ENCODE assay signal across 8 cellular contexts in genomic region chr5:150700298-150700599, GRCh38. TPM values are rescaled to one million over a fixed set of nuclear protein-coding genes. Genes with fewer than 3 reads are reported as not detected.
DNase-seq lines count a peak whose midpoint lies in the region; ATAC-seq and TF ChIP-seq lines count a peak whose summit lies in the region.

No MANE protein-coding gene starts in this region.

- CTCF ChIA-PET in HEK293 (lab: Yijun Ruan, JAX): interaction anchor here (0.7 to 2.9 kb wide), 15 partner anchors 9 to 339 kb away, joined by 3 to 14 read pairs (median 4); partner anchors contain the start of genes IRGM, MYOZ3 and SMIM3

- H3K27ac ChIP-seq in HEK293 (ENCODE audit: extremely low read depth, low read depth, low read length) (peak overlapping the region; percentile 90), adrenal gland (peak overlapping the region in 4 of 5 donors; percentile 86 to 99 (median 93)), lower lobe of right lung (peak overlapping the region; percentile 98)

- POLR2A ChIA-PET in HEK293 (lab: Yijun Ruan, JAX): interaction anchor here (0.8 to 1.9 kb wide), 25 partner anchors 8 to 250 kb away, joined by 3 to 13 read pairs (median 4); partner anchors contain the start of genes DCTN4, MYOZ3 and SMIM3

- no peak for TF ChIP-seq POLR2A in adrenal gland (IDR thresholded peaks at IDR 0.05)

- WGBS in adrenal gland, 4 donors: 0 to 1% (median 0%) methylated on average over 12 of the region's 12 CpGs

- TF ChIP-seq CTCF in AG10803 (conservative IDR thresholded peaks at IDR 0.05; ENCODE audit: low read length): no peak
- TF ChIP-seq CTCF in HEK293 (tag by site-specific recombination; IDR thresholded peaks at IDR 0.05): no peak
- TF ChIP-seq CTCF in adrenal gland (IDR thresholded peaks at IDR 0.05): no peak
- no peak for TF ChIP-seq CTCF in lower lobe of right lung (IDR thresholded peaks at IDR 0.05)

- H3K36me3 ChIP-seq in HEK293 (ENCODE audit: control insufficient read depth in 2 of 2, insufficient read depth in 1 of 2, low read length in 2 of 2) (peaks cover 33 to 42% of the 10 kb centered on the region in 2 experiments), adrenal gland (replicated peaks in 1 of 2) (peaks cover 0 to 38% of the 10 kb centered on the region in 2 donors), lower lobe of right lung (peaks cover 37% of the 10 kb centered on the region)

- DNase-seq in AG10803 (ENCODE audit: low read depth) (no peak), adrenal gland (no peak), lower lobe of right lung (no peak), DMS79 (lab: John Stamatoyannopoulos, UW) (no peak), DMS 273 (lab: John Stamatoyannopoulos, UW; ENCODE audit: unreplicated experiment) (no peak)
- no peak for DNase-seq in stimulated activated CD4-positive, alpha-beta T cell treated with anti-CD3 and anti-CD28 coated beads, Interleukin-2, amount 100 ng/mL, for 48 hours

- peaks cover 4% of the 10 kb centered on the region for H3K4me1 ChIP-seq in HEK293 (ENCODE audit: control insufficient read depth, insufficient read depth, low read length)
- peaks cover 11 to 17% of the 10 kb centered on the region in 2 donors for H3K4me1 ChIP-seq in adrenal gland (replicated peaks in 1 of 2)
- H3K4me1 ChIP-seq in lower lobe of right lung: peaks cover 18% of the 10 kb centered on the region

- H3K4me3 ChIP-seq in AG10803 (ENCODE audit: low read length) (peak overlapping the region; percentile 100), HEK293 (ENCODE audit: low read depth, low read length) (peak overlapping the region; percentile 80), adrenal gland (peak overlapping the region; percentile 34 to 87 (median 76)), lower lobe of right lung (peak overlapping the region; percentile 94)

- H3K27me3 ChIP-seq in adrenal gland (no peaks in the 10 kb centered on the region), lower lobe of right lung (ENCODE audit: low read depth) (no peaks in the 10 kb centered on the region)

- ATAC-seq in lower lobe of right lung (peak in 1 of 2 donors; percentile 8), HG02610 (IDR thresholded peaks at IDR 0.05; ENCODE audit: unreplicated experiment) (no peak)

- intact Hi-C loops in adrenal gland (cut with DNase I) (loop anchor here (10.0 kb wide), 2 partner anchors 145 kb away; partner anchors contain the start of gene IRGM (in 2 of the 2)), lower lobe of right lung (cut with DNase I) (no loop called here)

- no peaks in the 10 kb centered on the region for H3K9me3 ChIP-seq in HEK293 (ENCODE audit: control insufficient read depth, insufficient read depth, low read depth, low read length)
- no peaks in the 10 kb centered on the region for H3K9me3 ChIP-seq in adrenal gland (replicated peaks in 1 of 3)
- no peaks in the 10 kb centered on the region for H3K9me3 ChIP-seq in lower lobe of right lung

TF ChIP-seq in HEK293, 187 proteins besides CTCF, POLR2A, EP300 and RAD21:
- no peak for TF ChIP-seq ZFP37 (tag by site-specific recombination; IDR thresholded peaks at IDR 0.05)
- TF ChIP-seq ZNF596 (tag by site-specific recombination; IDR thresholded peaks at IDR 0.05): no peak
- no peak for TF ChIP-seq ZBTB6 (tag by site-specific recombination; IDR thresholded peaks at IDR 0.05)
- TF ChIP-seq MZF1 (tag by site-specific recombination; IDR thresholded peaks at IDR 0.05; ENCODE audit: borderline replicate concordance): no peak
- TF ChIP-seq ZNF843 (tag by site-specific recombination; IDR thresholded peaks at IDR 0.05): no peak
- no peak for TF ChIP-seq ZSCAN18 (tag by site-specific recombination; IDR thresholded peaks at IDR 0.05)

RNA-seq across cellular contexts. Expression of gene RBM22, which starts 0.6 kb away (rescaled TPM):
- 10 to 100 TPM; 28.6 to 80.4 (median 38.5) TPM for total RNA-seq in adrenal gland
- polyA plus RNA-seq in adrenal gland: 10 to 100 TPM; 30.4 to 43.7 (median 41.3) TPM
- 46.8 TPM for total RNA-seq in lower lobe of right lung

RNA-seq across cellular contexts. Expression of gene MYOZ3, which starts 39.2 kb away (rescaled TPM):
- total RNA-seq in adrenal gland (1 to 10 TPM in 1 of 8 donors, under 1 TPM in 6, not detected in 1; 0.12 to 1.9 (median 0.42) TPM), lower lobe of right lung (0.92 TPM)
- polyA plus RNA-seq in adrenal gland: 1 to 10 TPM in 1 of 3 donors, under 1 TPM in 2; 0.16 to 1.4 (median 0.51) TPM

RNA-seq across cellular contexts. Expression of gene DCTN4, which starts 58.6 kb away (rescaled TPM):
- total RNA-seq in adrenal gland (100 to 1,000 TPM in 1 of 8 donors, 10 to 100 TPM in 7; 54.1 to 113 (median 85.8) TPM), lower lobe of right lung (71.8 TPM)
- 10 to 100 TPM; 30.4 to 85.9 (median 32.7) TPM for polyA plus RNA-seq in adrenal gland

RNA-seq across cellular contexts. Expression of gene SYNPO, which starts 59.8 kb away (rescaled TPM):
- 100 to 1,000 TPM in 5 of 8 donors, 10 to 100 TPM in 3; 86.8 to 293 (median 151) TPM for total RNA-seq in adrenal gland
- 100 to 1,000 TPM in 2 of 3 donors, 10 to 100 TPM in 1; 59.4 to 254 (median 108) TPM for polyA plus RNA-seq in adrenal gland
- total RNA-seq in lower lobe of right lung: 90.6 TPM
